Comparison of ENCODE assay signal across 12 cellular contexts in genomic region chr10:24707445-24707844, GRCh38. TPM values are rescaled to one million over a fixed set of nuclear protein-coding genes. Genes with fewer than 3 reads are reported as not detected.
DNase-seq lines count a peak whose midpoint lies in the region; ATAC-seq lines count a peak whose summit lies in the region.
"Had no signal": no experiment of that assay in that cellular context is flagged by ENCODE, and none has a peak within 500 bp of the region (broad histone marks: within the 10 kb centered on the region; RNA-seq: fewer than 3 reads in every experiment).

No MANE protein-coding gene starts in this region.

- H3K18ac ChIP-seq in trophoblast cell (ENCODE audit: low read length), result no peak overlapping the region

- WGBS in trophoblast cell (ENCODE audit: extremely low coverage, insufficient coverage, insufficient read length), result no CpG with 5 or more reads among the region's 3 CpGs

- no peak overlapping the region for H3K27ac Mint-ChIP-seq in activated T-cell treated with anti-CD3 and anti-CD28 coated beads, Interleukin-2, amount 50 U/mL, for 72 hours
- H3K27ac Mint-ChIP-seq: activated CD4-positive, alpha-beta T cell treated with anti-CD3 and anti-CD28 coated beads, Interleukin-2, amount 10 ng/mL, durations not matched to agents 7 days and 5 days; B cell had no signal

- H2BK12ac ChIP-seq in trophoblast cell (ENCODE audit: low read length), result no peak overlapping the region

- H3K4me1 ChIP-seq in trophoblast cell (ENCODE audit: control insufficient read depth in 1 of 2, insufficient read depth in 2 of 2, low read length in 2 of 2), result peaks cover 2% of the 10 kb centered on the region in 2 experiments

- no peak overlapping the region for H4K91ac ChIP-seq in trophoblast cell (ENCODE audit: low read depth, low read length)

- no peak overlapping the region for H2AFZ ChIP-seq in trophoblast cell (ENCODE audit: insufficient read depth, low read length, poor library complexity)

- H3K23ac ChIP-seq in trophoblast cell (ENCODE audit: low read length), result no peak overlapping the region

- H3K4me3 ChIP-seq in trophoblast cell (ENCODE audit: low read depth, low read length), result no peak overlapping the region
- H3K4me3 ChIP-seq: SJSA1 had no signal

- H4K8ac ChIP-seq in trophoblast cell (ENCODE audit: low read depth, low read length), result no peak overlapping the region

- peaks cover 8% of the 10 kb centered on the region for H3K79me2 ChIP-seq in trophoblast cell (ENCODE audit: control insufficient read depth, insufficient read depth, low read length, poor library complexity)

- no peak overlapping the region for H2AK5ac ChIP-seq in trophoblast cell (ENCODE audit: low read length)

- H3K9ac ChIP-seq in trophoblast cell (ENCODE audit: low read length), result no peak overlapping the region
- H3K9ac ChIP-seq: KMS-11 had no signal

- peaks cover 8% of the 10 kb centered on the region for H3K4me1 Mint-ChIP-seq in activated T-cell treated with anti-CD3 and anti-CD28 coated beads, Interleukin-2, amount 50 U/mL, for 72 hours (ENCODE audit: low read depth)
- H3K4me1 Mint-ChIP-seq: B cell had no signal

- H3K4me3 Mint-ChIP-seq in activated T-cell treated with anti-CD3 and anti-CD28 coated beads, Interleukin-2, amount 50 U/mL, for 72 hours, result no peak overlapping the region
- H3K4me3 Mint-ChIP-seq: activated CD4-positive, alpha-beta T cell treated with anti-CD3 and anti-CD28 coated beads, Interleukin-2, amount 10 ng/mL, durations not matched to agents 7 days and 5 days; B cell had no signal

- H3K79me1 ChIP-seq in trophoblast cell (ENCODE audit: low read length), result no peaks in the 10 kb centered on the region

- H3K27me3 Mint-ChIP-seq in activated T-cell treated with anti-CD3 and anti-CD28 coated beads, Interleukin-2, amount 50 U/mL, for 72 hours (ENCODE audit: low read depth), result peaks cover 5% of the 10 kb centered on the region
- H3K27me3 Mint-ChIP-seq: activated CD4-positive, alpha-beta T cell treated with anti-CD3 and anti-CD28 coated beads, Interleukin-2, amount 10 ng/mL, durations not matched to agents 7 days and 5 days; B cell had no signal

- no peaks in the 10 kb centered on the region for H3K27me3 ChIP-seq in trophoblast cell (ENCODE audit: insufficient read depth, low read length)
- H3K27me3 ChIP-seq: SJSA1 had no signal

- no peak overlapping the region for H3K4me2 ChIP-seq in trophoblast cell (ENCODE audit: low read length)
- H3K4me2 ChIP-seq: KMS-11 had no signal

- H3K14ac ChIP-seq in trophoblast cell (ENCODE audit: low read length), result no peak overlapping the region

- no peaks in the 10 kb centered on the region for H3K9me3 Mint-ChIP-seq in activated T-cell treated with anti-CD3 and anti-CD28 coated beads, Interleukin-2, amount 50 U/mL, for 72 hours
- H3K9me3 Mint-ChIP-seq: activated CD4-positive, alpha-beta T cell treated with anti-CD3 and anti-CD28 coated beads, Interleukin-2, amount 10 ng/mL, durations not matched to agents 7 days and 5 days had no signal

- peak; percentile 93 to 94 for ATAC-seq in activated T-cell treated with anti-CD3 and anti-CD28 coated beads, Interleukin-2, amount 50 U/mL, for 72 hours (replicated peaks in 1 of 2)
- ATAC-seq in GM21619 (IDR thresholded peaks at IDR 0.05; ENCODE audit: unreplicated experiment) (peak; percentile 62), HG03520 (IDR thresholded peaks at IDR 0.05; ENCODE audit: unreplicated experiment) (peak; percentile 60)

- H3K9me3 ChIP-seq in trophoblast cell (ENCODE audit: insufficient read depth, low read depth, low read length), result no peaks in the 10 kb centered on the region
- H3K9me3 ChIP-seq: SJSA1 had no signal

- no peak overlapping the region for H2BK5ac ChIP-seq in trophoblast cell (ENCODE audit: low read depth, low read length, poor library complexity)

- H3K27ac ChIP-seq in trophoblast cell (ENCODE audit: low read depth, low read length), result peak overlapping the region; percentile 5
- H3K27ac ChIP-seq: KMS-11, SJSA1 had no signal

- peak overlapping the region; percentile 69 for H3K4ac ChIP-seq in trophoblast cell (ENCODE audit: low read depth, low read length)

- no peaks in the 10 kb centered on the region for H3K36me3 ChIP-seq in trophoblast cell (ENCODE audit: control insufficient read depth in 1 of 2, insufficient read depth in 2 of 2, low read length in 2 of 2)

- H3K36me3 Mint-ChIP-seq in activated T-cell treated with anti-CD3 and anti-CD28 coated beads, Interleukin-2, amount 50 U/mL, for 72 hours (ENCODE audit: insufficient read depth in 2 of 2), result peaks cover 0 to 2% of the 10 kb centered on the region in 2 donors

- no peak overlapping the region for H2BK120ac ChIP-seq in trophoblast cell (ENCODE audit: insufficient read depth, low read length, poor library complexity)

- H4K12ac ChIP-seq in trophoblast cell (ENCODE audit: low read depth, low read length), result no peak overlapping the region

- DNase-seq in activated T-cell treated with anti-CD3 and anti-CD28 coated beads, Interleukin-2, amount 50 U/mL, for 72 hours, result peak; percentile 16 to 28
- DNase-seq in activated T-cell treated with anti-CD3 and anti-CD28 coated beads for 4 hours, result no peak
- no peak for DNase-seq in trophoblast cell
- DNase-seq in ureter (ENCODE audit: low spot score), result no peak
- DNase-seq in HuH-7.5 (ENCODE audit: low spot score), result no peak
- DNase-seq in Ammon's horn (ENCODE audit: low spot score), result no peak
- DNase-seq: activated CD4-positive, alpha-beta T cell treated with anti-CD3 and anti-CD28 coated beads, Interleukin-2, amount 10 ng/mL, durations not matched to agents 7 days and 5 days had no signal

RNA-seq across cellular contexts. Expression of gene ARHGAP21, which starts 16.2 kb away (rescaled TPM):
- total RNA-seq in activated T-cell treated with anti-CD3 and anti-CD28 coated beads, Interleukin-2, amount 50 U/mL, for 72 hours, result 10 to 100 TPM; 22.6 to 22.9 TPM
- 65.0 and 66.8 TPM in 2 replicates for polyA plus RNA-seq in trophoblast cell (2013)
- 90.7 TPM for total RNA-seq in ureter

Comparison
In these comparisons a context has a peak if more than half of its experiments do, and no peak if none do; other contexts are left out.
1. DNase-seq: peak in activated T-cell treated with anti-CD3 and anti-CD28 coated beads, Interleukin-2, amount 50 U/mL, for 72 hours (2 of 2); none in activated T-cell treated with anti-CD3 and anti-CD28 coated beads for 4 hours (single experiment), trophoblast cell (0 of 2), ureter (single experiment), HuH-7.5 (single experiment) and Ammon's horn (single experiment).
2. Peak in every context shown above with its lines, with median percentiles within 50 percentile points of each other: ATAC-seq.